8 cellular contexts compared by ENCODE assay signal in the genomic region with DNA sequence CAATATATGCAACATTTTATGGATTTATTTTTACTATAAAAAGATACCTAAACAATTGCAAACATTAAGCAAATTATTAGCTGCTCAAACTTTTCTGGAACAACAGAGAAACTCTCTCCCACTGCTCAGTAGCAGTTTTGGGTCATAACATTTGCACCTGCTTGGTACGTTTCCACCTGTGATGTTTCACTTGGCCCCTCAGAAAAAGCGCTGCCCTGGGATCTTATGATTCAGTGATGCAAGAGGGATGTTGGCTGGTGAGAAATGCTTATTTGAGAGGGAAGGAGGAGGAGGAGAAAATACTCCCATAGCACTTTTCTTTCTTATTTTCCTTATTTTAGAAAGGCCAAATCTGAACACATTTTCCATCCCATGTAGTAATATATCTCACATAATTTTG. TPM values are rescaled to one million over a fixed set of nuclear protein-coding genes. Genes with fewer than 3 reads are reported as not detected.
DNase-seq lines count a peak whose midpoint lies in the region; ATAC-seq and TF ChIP-seq lines count a peak whose summit lies in the region.

No MANE protein-coding gene starts in this region.

- peak; percentile 19 for DNase-seq in G401 (ENCODE audit: low spot score)
- no peak for DNase-seq in RWPE2 (ENCODE audit: low spot score)
- DNase-seq in fibroblast of villous mesenchyme (ENCODE audit: low read depth) = no peak
- no peak for DNase-seq in retinal pigment epithelial cell (ENCODE audit: low read depth)
- no peak for DNase-seq in left lobe of liver (ENCODE audit: low spot score)
- no peak for DNase-seq in NCI-H748 treated with DMSO at 0.1 percent for 48 hours (lab: John Stamatoyannopoulos, UW)
- DNase-seq in KBM-7 = no peak
- no peak for DNase-seq in pons (ENCODE audit: low spot score)

- H3K27ac ChIP-seq in RWPE2 (ENCODE audit: poor library complexity, severe bottlenecking) = peak overlapping the region; percentile 93

- in situ Hi-C loops in G401 (cut with HindIII; ENCODE audit: low sequenced_read_pairs) (loop anchor here (25.0 kb wide), 1 partner anchor 303 kb away; no protein-coding TSS in a partner anchor), KBM-7 (cut with MboI; ENCODE audit: low pct_unique_long_range_greater_than_20kb, low sequenced_read_pairs) (no loop called here)

- ATAC-seq in RWPE2 (ENCODE audit: low read depth) (no peak), left lobe of liver (no peak)

- no peaks in the 10 kb centered on the region for H3K27me3 ChIP-seq in RWPE2 (ENCODE audit: insufficient read depth, poor library complexity, severe bottlenecking)

- peaks cover 93% of the 10 kb centered on the region for H3K36me3 ChIP-seq in RWPE2 (ENCODE audit: low read depth)

- no peaks in the 10 kb centered on the region for H3K9me3 ChIP-seq in RWPE2 (ENCODE audit: severe bottlenecking)

- peaks cover 20% of the 10 kb centered on the region for H3K4me1 ChIP-seq in RWPE2 (ENCODE audit: insufficient read depth, poor library complexity, severe bottlenecking)

- H3K4me3 ChIP-seq in RWPE2 (ENCODE audit: severe bottlenecking) = no peak overlapping the region
- H3K4me3 ChIP-seq in fibroblast of villous mesenchyme (ENCODE audit: low read depth, low read length) = peak overlapping the region; percentile 63
- H3K4me3 ChIP-seq in retinal pigment epithelial cell (ENCODE audit: low read length) = peak overlapping the region; percentile 53

- no peak for TF ChIP-seq CTCF in RWPE2 (IDR thresholded peaks at IDR 0.05; ENCODE audit: poor library complexity, severe bottlenecking)
- TF ChIP-seq CTCF in fibroblast of villous mesenchyme (IDR thresholded peaks at IDR 0.05; ENCODE audit: insufficient read depth, low read depth, low read length) = no peak
- no peak for TF ChIP-seq CTCF in retinal pigment epithelial cell (conservative IDR thresholded peaks at IDR 0.05; ENCODE audit: low read depth, low read length)

RNA-seq across cellular contexts. Expression of gene IRS1, which starts 9.2 kb away (rescaled TPM):
- total RNA-seq in G401 (2014; rRNA removed; shearing (Covaris generic)) = 24.6 and 26.5 TPM in 2 replicates
- total RNA-seq in fibroblast of villous mesenchyme = 33.2 and 33.8 TPM in 2 replicates
- 25.3 TPM for total RNA-seq in left lobe of liver

RNA-seq across cellular contexts. Expression of gene RHBDD1, which starts 45.4 kb away (rescaled TPM):
- total RNA-seq in G401 (2014; rRNA removed; shearing (Covaris generic)) = 4.0 and 7.9 TPM in 2 replicates
- total RNA-seq in fibroblast of villous mesenchyme = 18.7 and 38.9 TPM in 2 replicates
- total RNA-seq in left lobe of liver = 21.3 TPM
